In genomic region chr3:10404377-10404776, GRCh38 we compare ENCODE assay signal across 6 cellular contexts.
"Had no signal": no experiment of that assay in that cellular context is flagged by ENCODE, and none has a peak within 500 bp of the region (broad histone marks: within the 10 kb centered on the region; RNA-seq: fewer than 3 reads in every experiment).

No MANE protein-coding gene starts in this region.

- H3K27me3 Mint-ChIP-seq: IgD-negative memory B cell had no signal

- H3K27ac Mint-ChIP-seq: GM23338, HFFc6, IgD-negative memory B cell had no signal

- H3K9me3 Mint-ChIP-seq: GM23338, H9, HFFc6, IgD-negative memory B cell had no signal

- DNase-seq: H9, HCEC 1CT, HFFc6 had no signal

- ATAC-seq: GM23338, HepG2 had no signal

- H3K4me3 Mint-ChIP-seq: GM23338, H9, HFFc6, IgD-negative memory B cell had no signal
